Comparison of ENCODE assay signal across 10 cellular contexts in genomic region chr9:93119703-93119952, GRCh38. TPM values are rescaled to one million over a fixed set of nuclear protein-coding genes. Genes with fewer than 3 reads are reported as not detected.
DNase-seq lines count a peak whose midpoint lies in the region; ATAC-seq, FAIRE-seq and TF ChIP-seq lines count a peak whose summit lies in the region.
"Had no signal": no experiment of that assay in that cellular context is flagged by ENCODE, and none has a peak within 500 bp of the region (broad histone marks: within the 10 kb centered on the region; RNA-seq: fewer than 3 reads in every experiment).

No MANE protein-coding gene starts in this region.

- H3K9me3 Mint-ChIP-seq in activated naive CD4-positive, alpha-beta T cell treated with anti-CD3 and anti-CD28 coated beads, Interleukin-2, amount 50 U/mL, for 72 hours: no peaks in the 10 kb centered on the region
- H3K9me3 Mint-ChIP-seq in naive B cell: no peaks in the 10 kb centered on the region

- H3K27me3 Mint-ChIP-seq in naive B cell: no peaks in the 10 kb centered on the region

- peak overlapping the region in 6 of 8 donors; percentile 17 to 88 (median 68) for H3K4me3 Mint-ChIP-seq in naive B cell

- TF ChIP-seq RAD21 in GM12878 (IDR thresholded peaks at IDR 0.05; ENCODE audit: insufficient read depth, low read depth, low read length): no peak

- intact Hi-C loops in GM12878 (cut with micrococcal nuclease; ENCODE audit: unreplicated experiment): no loop called here

- H3K9me3 ChIP-seq in GM12878 (replicated peaks; ENCODE audit: control insufficient read depth, insufficient read depth, low read length) (no peaks in the 10 kb centered on the region), upper lobe of left lung (no peaks in the 10 kb centered on the region)

- no peak for DNase-seq in activated naive CD4-positive, alpha-beta T cell treated with anti-CD3 and anti-CD28 coated beads, Interleukin-2, amount 50 U/mL, for 72 hours (ENCODE audit: low spot score in 2 of 2)
- DNase-seq in activated naive CD4-positive, alpha-beta T cell (lab: John Stamatoyannopoulos, UW): no peak
- DNase-seq in GM12878 (ENCODE audit: low read depth, low spot score): no peak
- no peak for DNase-seq in naive B cell
- DNase-seq in upper lobe of left lung: no peak
- DNase-seq: NCI-H446 treated with DMSO at 0.1 percent for 48 hours; stimulated activated CD4-positive, alpha-beta T cell treated with anti-CD3 and anti-CD28 coated beads, Interleukin-1b, Interleukin-23, amount 100 ng/mL, for 48 hours had no signal

- TF ChIP-seq EP300 in GM12878 (IDR thresholded peaks at IDR 0.05; ENCODE audit: borderline replicate concordance in 1 of 2, control insufficient read depth in 1 of 2, low read depth in 2 of 2, low read length in 2 of 2) (no peak), upper lobe of left lung (IDR thresholded peaks at IDR 0.05) (no peak)

- FAIRE-seq in GM12878 (lab: Jason Lieb, UNC): no peak

- TF ChIP-seq CTCF in GM12878 (IDR thresholded peaks at IDR 0.05 in 2 of 3, conservative IDR thresholded peaks at IDR 0.05 in 1 of 3; ENCODE audit: control insufficient read depth in 2 of 3, extremely low read depth in 1 of 3, insufficient read depth in 1 of 3, low read depth in 3 of 3, low read length in 3 of 3): no peak
- TF ChIP-seq CTCF in upper lobe of left lung (IDR thresholded peaks at IDR 0.05): no peak

- H2AFZ ChIP-seq in GM12878 (ENCODE audit: control insufficient read depth, low read depth, low read length): peak overlapping the region; percentile 40; the same call in 1 of the 2 replicates

- peak in 1 of 2 donors; percentile 3 for ATAC-seq in activated naive CD4-positive, alpha-beta T cell treated with anti-CD3 and anti-CD28 coated beads, Interleukin-2, amount 50 U/mL, for 72 hours
- no peak for ATAC-seq in GM12878
- no peak for ATAC-seq in naive B cell (ENCODE audit: low read depth in 2 of 2)
- no peak for ATAC-seq in upper lobe of left lung (ENCODE audit: low FRiP score in 2 of 2)
- ATAC-seq in HG02588 (IDR thresholded peaks at IDR 0.05; ENCODE audit: unreplicated experiment): no peak
- ATAC-seq in GM21515 (IDR thresholded peaks at IDR 0.05; ENCODE audit: unreplicated experiment): no peak
- no peak for ATAC-seq in HG02759 (IDR thresholded peaks at IDR 0.05; ENCODE audit: unreplicated experiment)

- peak overlapping the region; percentile 10; the same call in 1 of the 2 replicates for H3K4me2 ChIP-seq in GM12878 (ENCODE audit: control insufficient read depth, insufficient read depth)

- peaks cover under 1 to 2% of the 10 kb centered on the region in 2 donors for H3K36me3 Mint-ChIP-seq in activated naive CD4-positive, alpha-beta T cell treated with anti-CD3 and anti-CD28 coated beads, Interleukin-2, amount 50 U/mL, for 72 hours
- H3K36me3 Mint-ChIP-seq in naive B cell: no peaks in the 10 kb centered on the region

- 61% methylated on average over 5 of the region's 5 CpGs for WGBS in GM12878 (ENCODE audit: insufficient coverage, insufficient replicate concordance, low lambda C conversion rate, missing lambda C conversion rate)
- WGBS in upper lobe of left lung, 2 donors: 48 to 66% methylated on average over 5 of the region's 5 CpGs

- no TSS peak for BruUV-seq in GM12878 (replicated peaks; lab: Mats Ljungman, UMichigan)

- H3K27me3 ChIP-seq in GM12878 (replicated peaks in 1 of 2; ENCODE audit: control insufficient read depth in 2 of 2, insufficient read depth in 2 of 2, low read length in 1 of 2): no peaks in the 10 kb centered on the region
- H3K27me3 ChIP-seq in upper lobe of left lung: no peaks in the 10 kb centered on the region

- H3K4me1 ChIP-seq in GM12878 (ENCODE audit: control insufficient read depth, insufficient read depth, low read length) (peaks cover 12% of the 10 kb centered on the region), upper lobe of left lung (peaks cover 30 to 39% (median 37%) of the 10 kb centered on the region in 4 donors)

- CTCF ChIA-PET in GM12878 (lab: Yijun Ruan, JAX): interaction anchor here (0.9 to 2.8 kb wide), 7 partner anchors 11 to 402 kb away, joined by 3 to 35 read pairs (median 4); no protein-coding TSS in a partner anchor

- in situ Hi-C loops in GM12878 (cut with MboI): no loop called here

- peak overlapping the region; percentile 77 to 88 for H3K27ac Mint-ChIP-seq in activated naive CD4-positive, alpha-beta T cell treated with anti-CD3 and anti-CD28 coated beads, Interleukin-2, amount 50 U/mL, for 72 hours
- peak overlapping the region in 5 of 6 donors; percentile 84 to 98 (median 94) for H3K27ac Mint-ChIP-seq in naive B cell

- TF ChIP-seq POLR2A in GM12878 (IDR thresholded peaks at IDR 0.05; ENCODE audit: low read depth, low read length) (no peak), upper lobe of left lung (IDR thresholded peaks at IDR 0.05) (no peak)

- H3K36me3 ChIP-seq in GM12878 (ENCODE audit: control insufficient read depth in 2 of 2, insufficient read depth in 2 of 2, low read length in 1 of 2): peaks cover 0 to 8% of the 10 kb centered on the region in 2 experiments; a peak in 2 of 4 replicates
- peaks cover 11 to 38% (median 34%) of the 10 kb centered on the region in 4 donors for H3K36me3 ChIP-seq in upper lobe of left lung

- SMC1A ChIA-PET in GM12878 (lab: Charles Lee; ENCODE audit: uncharacterized antibody, unreplicated experiment): interaction anchor here (1.4 to 2.7 kb wide), 3 partner anchors 11 to 116 kb away, joined by 4 to 12 read pairs (median 6); no protein-coding TSS in a partner anchor

- H3K27ac ChIP-seq in GM12878 (ENCODE audit: control insufficient read depth, insufficient read depth): no peak overlapping the region; the same call in 1 of the 2 replicates
- H3K27ac ChIP-seq in upper lobe of left lung: peak overlapping the region; percentile 68 to 88 (median 86)

- RAD21 ChIA-PET in GM12878 (lab: Charles Lee; ENCODE audit: unreplicated experiment): interaction anchor here (0.8 to 1.8 kb wide), 3 partner anchors 10 to 183 kb away, joined by 3 to 7 read pairs (median 4); no protein-coding TSS in a partner anchor

- H3K4me3 ChIP-seq in GM12878: no peak overlapping the region
- H3K4me3 ChIP-seq in upper lobe of left lung: no peak overlapping the region

- peaks cover 18 to 29% (median 24%) of the 10 kb centered on the region in 3 donors for H3K4me1 Mint-ChIP-seq in naive B cell

- H3K79me2 ChIP-seq in GM12878 (ENCODE audit: control insufficient read depth, insufficient read depth, low read length): no peaks in the 10 kb centered on the region

- no peaks in the 10 kb centered on the region for H4K20me1 ChIP-seq in GM12878 (ENCODE audit: control insufficient read depth, insufficient read depth)

- POLR2A ChIA-PET in GM12878 (lab: Charles Lee): interaction anchor here (1.1 to 1.5 kb wide), 2 partner anchors 12 to 14 kb away, joined by 3 read pairs; partner anchors contain the start of gene NINJ1

- H3K9ac ChIP-seq in GM12878 (ENCODE audit: control insufficient read depth, insufficient read depth, low read length): no peak overlapping the region

TF ChIP-seq in GM12878, 131 proteins besides CTCF, POLR2A, EP300 and RAD21 (continues in another document):
- TF ChIP-seq HDAC6 (IDR thresholded peaks at IDR 0.05; ENCODE audit: unreplicated experiment) (no peak), HDAC2 (IDR thresholded peaks at IDR 0.05) (no peak), BMI1 (IDR thresholded peaks at IDR 0.05; ENCODE audit: borderline replicate concordance) (no peak)

RNA-seq across cellular contexts. Expression of gene NINJ1, which starts 14.4 kb away (rescaled TPM):
- total RNA-seq in activated naive CD4-positive, alpha-beta T cell treated with anti-CD3 and anti-CD28 coated beads, Interleukin-2, amount 50 U/mL, for 72 hours: 10 to 100 TPM; 81.0 to 84.8 TPM
- total RNA-seq in GM12878 (2013; cell fraction: nucleolus; rRNA removed): 38.5 and 41.6 TPM in 2 replicates
- total RNA-seq in GM12878 (2014; rRNA removed) (18.6 and 23.0 TPM in 2 replicates), GM12878 (2014; rRNA removed; fragmentation: Illumina TruSeq; extraction: Trizol) (8.0 TPM in 2 replicates), GM12878 (2021) (15.1 and 16.6 TPM in 2 replicates), upper lobe of left lung (10 to 100 TPM; 35.6 to 83.9 (median 56.8) TPM)
- 13.3 TPM for polyA plus RNA-seq in GM12878 (2011; ENCODE audit: low read depth)
- polyA plus RNA-seq in GM12878 (2011; rRNA removed) (12.7 and 33.5 TPM in 2 replicates), GM12878 (2014; fragmentation: Illumina TruSeq; extraction: Trizol) (2.5 and 8.7 TPM in 2 replicates), GM12878 (2014; fragmentation: Nextera tagmentation; extraction: Ambion mirVana) (1 to 10 TPM in 1 of 2 experiments, under 1 TPM in 1; 0.64 to 2.5 TPM), GM12878 (2014; rRNA removed) (23.7 and 27.5 TPM in 2 replicates), GM12878 (2016; fragmentation: Nextera tagmentation; extraction: Ambion mirVana) (10 to 100 TPM; 19.1 to 19.3 TPM), naive B cell (ENCODE audit: low read depth in 6 of 6) (10 to 100 TPM in 1 of 6 donors, 1 to 10 TPM in 5; 4.3 to 14.2 (median 7.1) TPM)
- 55.7 and 66.8 TPM in 2 replicates for polyA plus RNA-seq in GM12878 (2011; cell fraction: cytosol; rRNA removed)
- 48.8 and 50.5 TPM in 2 replicates for polyA plus RNA-seq in GM12878 (2011; cell fraction: nucleus; rRNA removed)
- 25.3 and 27.1 TPM in 2 replicates for polyA plus RNA-seq in GM12878 (2012)
- polyA minus RNA-seq in GM12878 (2011; rRNA and poly(A)+ RNA removed): 21.6 and 36.2 TPM in 2 replicates
- 14.6 and 15.7 TPM in 2 replicates for polyA minus RNA-seq in GM12878 (2011; cell fraction: cytosol; rRNA and poly(A)+ RNA removed)
- polyA minus RNA-seq in GM12878 (2011; cell fraction: nucleus; rRNA and poly(A)+ RNA removed): 8.0 and 14.3 TPM in 2 replicates

RNA-seq across cellular contexts. Expression of gene CARD19, which starts 23.6 kb away (rescaled TPM):
- 10 to 100 TPM; 58.1 to 82.6 TPM for total RNA-seq in activated naive CD4-positive, alpha-beta T cell treated with anti-CD3 and anti-CD28 coated beads, Interleukin-2, amount 50 U/mL, for 72 hours
- total RNA-seq in GM12878 (2013; cell fraction: nucleolus; rRNA removed): 9.7 and 10.4 TPM in 2 replicates
- total RNA-seq in GM12878 (2014; rRNA removed) (40.8 and 41.6 TPM in 2 replicates), GM12878 (2014; rRNA removed; fragmentation: Illumina TruSeq; extraction: Trizol) (12.0 and 13.3 TPM in 2 replicates), GM12878 (2021) (21.6 and 21.8 TPM in 2 replicates), upper lobe of left lung (10 to 100 TPM; 34.7 to 92.3 (median 41.7) TPM)
- 4.0 TPM for polyA plus RNA-seq in GM12878 (2011; ENCODE audit: low read depth)
- polyA plus RNA-seq in GM12878 (2011; rRNA removed) (8.6 and 18.3 TPM in 2 replicates), GM12878 (2014; fragmentation: Illumina TruSeq; extraction: Trizol) (0.49 and 6.3 TPM in 2 replicates), GM12878 (2014; fragmentation: Nextera tagmentation; extraction: Ambion mirVana) (1 to 10 TPM in 1 of 2 experiments, under 1 TPM in 1; 0.61 to 3.3 TPM), GM12878 (2014; rRNA removed) (38.8 and 44.1 TPM in 2 replicates), GM12878 (2016; fragmentation: Nextera tagmentation; extraction: Ambion mirVana) (10 to 100 TPM; 23.3 to 27.7 TPM), naive B cell (ENCODE audit: low read depth in 6 of 6) (10 to 100 TPM; 18.4 to 37.3 (median 27.4) TPM)
- polyA plus RNA-seq in GM12878 (2011; cell fraction: cytosol; rRNA removed): 34.4 and 49.8 TPM in 2 replicates
- 47.7 and 53.9 TPM in 2 replicates for polyA plus RNA-seq in GM12878 (2011; cell fraction: nucleus; rRNA removed)
- polyA plus RNA-seq in GM12878 (2012): 11.9 and 12.2 TPM in 2 replicates
- 7.7 and 10.7 TPM in 2 replicates for polyA minus RNA-seq in GM12878 (2011; rRNA and poly(A)+ RNA removed)
- 6.0 and 6.9 TPM in 2 replicates for polyA minus RNA-seq in GM12878 (2011; cell fraction: cytosol; rRNA and poly(A)+ RNA removed)
- 6.8 and 12.7 TPM in 2 replicates for polyA minus RNA-seq in GM12878 (2011; cell fraction: nucleus; rRNA and poly(A)+ RNA removed)
